In the genomic region with DNA sequence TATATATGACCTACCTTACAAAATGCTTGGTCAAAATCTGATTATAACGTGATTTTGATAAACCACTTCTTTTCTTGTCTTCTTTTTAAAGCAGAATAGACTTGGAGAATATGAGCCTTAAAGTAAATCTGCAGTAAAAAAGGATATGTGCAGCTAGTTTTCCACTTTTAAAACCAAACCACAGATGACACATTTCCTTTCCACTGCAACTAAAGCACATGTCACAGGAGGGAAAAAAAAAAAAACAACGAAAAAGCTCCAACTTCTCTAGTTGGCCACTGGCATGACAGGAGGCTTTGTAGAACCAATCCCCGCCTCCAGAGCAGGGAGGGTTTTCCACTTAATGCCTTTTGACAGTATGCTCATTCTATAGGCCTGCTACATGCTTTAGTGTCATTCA, we compare ENCODE assay signal across 8 cellular contexts. TPM values are rescaled to one million over a fixed set of nuclear protein-coding genes. Genes with fewer than 3 reads are reported as not detected.
DNase-seq lines count a peak whose midpoint lies in the region; ATAC-seq, FAIRE-seq and TF ChIP-seq lines count a peak whose summit lies in the region.

A gene with protein sequence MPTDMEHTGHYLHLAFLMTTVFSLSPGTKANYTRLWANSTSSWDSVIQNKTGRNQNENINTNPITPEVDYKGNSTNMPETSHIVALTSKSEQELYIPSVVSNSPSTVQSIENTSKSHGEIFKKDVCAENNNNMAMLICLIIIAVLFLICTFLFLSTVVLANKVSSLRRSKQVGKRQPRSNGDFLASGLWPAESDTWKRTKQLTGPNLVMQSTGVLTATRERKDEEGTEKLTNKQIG (minus strand): TSS at position 142 of the 400 bp plus-strand sequence. CDS start 2,609 bp downstream, outside the sequence.

- peaks cover 17% of the 10 kb centered on the region; the same call in 1 of the 2 replicates for H3K4me1 ChIP-seq in GM23338 (ENCODE audit: insufficient read depth)

- H3K9me3 Mint-ChIP-seq in GM23338: no peaks in the 10 kb centered on the region
- no peaks in the 10 kb centered on the region for H3K9me3 Mint-ChIP-seq in activated naive CD8-positive, alpha-beta T cell (ENCODE audit: low read depth)

- no peak within 1 kb of the TSS for H3K4me2 ChIP-seq in GM23338

- H3K36me3 ChIP-seq in GM23338 (ENCODE audit: insufficient read depth): no peaks in the 10 kb centered on the region

- H3K9me2 ChIP-seq in GM23338 (ENCODE audit: insufficient read depth): no peaks in the 10 kb centered on the region

- H2AFZ ChIP-seq in GM23338: no peak within 1 kb of the TSS

- H3K27me3 ChIP-seq in GM23338 (ENCODE audit: insufficient read depth): no peaks in the 10 kb centered on the region

- H3F3A ChIP-seq in GM23338 (replicated peaks; ENCODE audit: low read depth): no peaks in the 10 kb centered on the region

- H3K27ac ChIP-seq in GM23338 (ENCODE audit: low read depth): no peak within 1 kb of the TSS

- no peak for TF ChIP-seq CTCF in GM23338 (conservative IDR thresholded peaks at IDR 0.05; ENCODE audit: low read depth in 2 of 2)

- ATAC-seq in GM23338 (peak; percentile 28; the same call in 2 of the 3 replicates), GM19452 (IDR thresholded peaks at IDR 0.05; ENCODE audit: unreplicated experiment) (no peak), GM18858 (IDR thresholded peaks at IDR 0.05; ENCODE audit: unreplicated experiment) (no peak)

- no peaks in the 10 kb centered on the region for H3K36me3 Mint-ChIP-seq in GM23338 (ENCODE audit: low read depth)
- peaks cover 16% of the 10 kb centered on the region for H3K36me3 Mint-ChIP-seq in activated naive CD8-positive, alpha-beta T cell

- H4K20me1 ChIP-seq in GM23338 (replicated peaks; ENCODE audit: insufficient read depth): no peaks in the 10 kb centered on the region

- H3K4me3 Mint-ChIP-seq in GM23338: no peak within 1 kb of the TSS
- peak within 1 kb of the TSS; percentile 89 for H3K4me3 Mint-ChIP-seq in activated naive CD8-positive, alpha-beta T cell

- H3K27ac Mint-ChIP-seq in GM23338: no peak within 1 kb of the TSS
- peak within 1 kb of the TSS; percentile 97 for H3K27ac Mint-ChIP-seq in activated naive CD8-positive, alpha-beta T cell

- no peak within 1 kb of the TSS for H3K4me3 ChIP-seq in GM23338

- DNase-seq in GM23338 (ENCODE audit: low spot score) (peak; percentile 20), SKM-1 treated with dmso at 0.1 percent for 144 hours (lab: John Stamatoyannopoulos, UW; ENCODE audit: unreplicated experiment) (peak; percentile 88), hippocampal formation (lab: John Stamatoyannopoulos, UW) (peak; percentile 37 to 88), frontal cortex (ENCODE audit: low spot score in 2 of 2) (no peak)
- DNase-seq in stimulated activated CD4-positive, alpha-beta T cell treated with anti-CD3 and anti-CD28 coated beads, Interleukin-2, amount 100 ng/mL, for 48 hours: peak; percentile 44 to 52

- peaks cover 4% of the 10 kb centered on the region for H3K27me3 Mint-ChIP-seq in GM23338 (ENCODE audit: insufficient read depth, low read depth, poor library complexity)
- H3K27me3 Mint-ChIP-seq in activated naive CD8-positive, alpha-beta T cell: no peaks in the 10 kb centered on the region

- no peaks in the 10 kb centered on the region for H3K79me2 ChIP-seq in GM23338 (replicated peaks; ENCODE audit: insufficient read depth)

- FAIRE-seq in frontal cortex (lab: Jason Lieb, UNC): no peak

- H3K4me1 Mint-ChIP-seq in GM23338: peaks cover 12% of the 10 kb centered on the region; the same call in 2 of the 3 replicates
- peaks cover 38% of the 10 kb centered on the region for H3K4me1 Mint-ChIP-seq in activated naive CD8-positive, alpha-beta T cell (ENCODE audit: low read depth)

TF ChIP-seq in GM23338, 12 proteins besides CTCF, POLR2A, EP300 and RAD21 (continues in another document):
- TF ChIP-seq ZNF114 (CRISPR knock-in tag; IDR thresholded peaks at IDR 0.05) (no peak), STAT1 (IDR thresholded peaks at IDR 0.05; ENCODE audit: unreplicated experiment) (no peak), ZNF331 (CRISPR knock-in tag; IDR thresholded peaks at IDR 0.05; ENCODE audit: low read depth) (no peak), NANOG (IDR thresholded peaks at IDR 0.05; ENCODE audit: borderline replicate concordance) (no peak), POLR2AphosphoS5 (IDR thresholded peaks at IDR 0.05; ENCODE audit: low read depth) (no peak)
- TF ChIP-seq, protein P1, sequence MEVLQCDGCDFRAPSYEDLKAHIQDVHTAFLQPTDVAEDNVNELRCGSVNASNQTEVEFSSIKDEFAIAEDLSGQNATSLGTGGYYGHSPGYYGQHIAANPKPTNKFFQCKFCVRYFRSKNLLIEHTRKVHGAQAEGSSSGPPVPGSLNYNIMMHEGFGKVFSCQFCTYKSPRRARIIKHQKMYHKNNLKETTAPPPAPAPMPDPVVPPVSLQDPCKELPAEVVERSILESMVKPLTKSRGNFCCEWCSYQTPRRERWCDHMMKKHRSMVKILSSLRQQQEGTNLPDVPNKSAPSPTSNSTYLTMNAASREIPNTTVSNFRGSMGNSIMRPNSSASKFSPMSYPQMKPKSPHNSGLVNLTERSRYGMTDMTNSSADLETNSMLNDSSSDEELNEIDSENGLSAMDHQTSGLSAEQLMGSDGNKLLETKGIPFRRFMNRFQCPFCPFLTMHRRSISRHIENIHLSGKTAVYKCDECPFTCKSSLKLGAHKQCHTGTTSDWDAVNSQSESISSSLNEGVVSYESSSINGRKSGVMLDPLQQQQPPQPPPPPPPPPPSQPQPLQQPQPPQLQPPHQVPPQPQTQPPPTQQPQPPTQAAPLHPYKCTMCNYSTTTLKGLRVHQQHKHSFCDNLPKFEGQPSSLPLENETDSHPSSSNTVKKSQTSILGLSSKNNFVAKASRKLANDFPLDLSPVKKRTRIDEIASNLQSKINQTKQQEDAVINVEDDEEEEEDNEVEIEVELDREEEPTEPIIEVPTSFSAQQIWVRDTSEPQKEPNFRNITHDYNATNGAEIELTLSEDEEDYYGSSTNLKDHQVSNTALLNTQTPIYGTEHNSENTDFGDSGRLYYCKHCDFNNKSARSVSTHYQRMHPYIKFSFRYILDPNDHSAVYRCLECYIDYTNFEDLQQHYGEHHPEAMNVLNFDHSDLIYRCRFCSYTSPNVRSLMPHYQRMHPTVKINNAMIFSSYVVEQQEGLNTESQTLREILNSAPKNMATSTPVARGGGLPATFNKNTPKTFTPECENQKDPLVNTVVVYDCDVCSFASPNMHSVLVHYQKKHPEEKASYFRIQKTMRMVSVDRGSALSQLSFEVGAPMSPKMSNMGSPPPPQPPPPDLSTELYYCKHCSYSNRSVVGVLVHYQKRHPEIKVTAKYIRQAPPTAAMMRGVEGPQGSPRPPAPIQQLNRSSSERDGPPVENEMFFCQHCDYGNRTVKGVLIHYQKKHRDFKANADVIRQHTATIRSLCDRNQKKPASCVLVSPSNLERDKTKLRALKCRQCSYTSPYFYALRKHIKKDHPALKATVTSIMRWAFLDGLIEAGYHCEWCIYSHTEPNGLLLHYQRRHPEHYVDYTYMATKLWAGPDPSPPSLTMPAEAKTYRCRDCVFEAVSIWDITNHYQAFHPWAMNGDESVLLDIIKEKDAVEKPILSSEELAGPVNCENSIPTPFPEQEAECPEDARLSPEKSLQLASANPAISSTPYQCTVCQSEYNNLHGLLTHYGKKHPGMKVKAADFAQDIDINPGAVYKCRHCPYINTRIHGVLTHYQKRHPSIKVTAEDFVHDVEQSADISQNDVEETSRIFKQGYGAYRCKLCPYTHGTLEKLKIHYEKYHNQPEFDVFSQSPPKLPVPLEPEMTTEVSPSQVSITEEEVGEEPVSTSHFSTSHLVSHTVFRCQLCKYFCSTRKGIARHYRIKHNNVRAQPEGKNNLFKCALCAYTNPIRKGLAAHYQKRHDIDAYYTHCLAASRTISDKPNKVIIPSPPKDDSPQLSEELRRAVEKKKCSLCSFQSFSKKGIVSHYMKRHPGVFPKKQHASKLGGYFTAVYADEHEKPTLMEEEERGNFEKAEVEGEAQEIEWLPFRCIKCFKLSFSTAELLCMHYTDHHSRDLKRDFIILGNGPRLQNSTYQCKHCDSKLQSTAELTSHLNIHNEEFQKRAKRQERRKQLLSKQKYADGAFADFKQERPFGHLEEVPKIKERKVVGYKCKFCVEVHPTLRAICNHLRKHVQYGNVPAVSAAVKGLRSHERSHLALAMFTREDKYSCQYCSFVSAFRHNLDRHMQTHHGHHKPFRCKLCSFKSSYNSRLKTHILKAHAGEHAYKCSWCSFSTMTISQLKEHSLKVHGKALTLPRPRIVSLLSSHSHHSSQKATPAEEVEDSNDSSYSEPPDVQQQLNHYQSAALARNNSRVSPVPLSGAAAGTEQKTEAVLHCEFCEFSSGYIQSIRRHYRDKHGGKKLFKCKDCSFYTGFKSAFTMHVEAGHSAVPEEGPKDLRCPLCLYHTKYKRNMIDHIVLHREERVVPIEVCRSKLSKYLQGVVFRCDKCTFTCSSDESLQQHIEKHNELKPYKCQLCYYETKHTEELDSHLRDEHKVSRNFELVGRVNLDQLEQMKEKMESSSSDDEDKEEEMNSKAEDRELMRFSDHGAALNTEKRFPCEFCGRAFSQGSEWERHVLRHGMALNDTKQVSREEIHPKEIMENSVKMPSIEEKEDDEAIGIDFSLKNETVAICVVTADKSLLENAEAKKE (CRISPR knock-in tag; IDR thresholded peaks at IDR 0.05): no peak
- TF ChIP-seq, protein P2, sequence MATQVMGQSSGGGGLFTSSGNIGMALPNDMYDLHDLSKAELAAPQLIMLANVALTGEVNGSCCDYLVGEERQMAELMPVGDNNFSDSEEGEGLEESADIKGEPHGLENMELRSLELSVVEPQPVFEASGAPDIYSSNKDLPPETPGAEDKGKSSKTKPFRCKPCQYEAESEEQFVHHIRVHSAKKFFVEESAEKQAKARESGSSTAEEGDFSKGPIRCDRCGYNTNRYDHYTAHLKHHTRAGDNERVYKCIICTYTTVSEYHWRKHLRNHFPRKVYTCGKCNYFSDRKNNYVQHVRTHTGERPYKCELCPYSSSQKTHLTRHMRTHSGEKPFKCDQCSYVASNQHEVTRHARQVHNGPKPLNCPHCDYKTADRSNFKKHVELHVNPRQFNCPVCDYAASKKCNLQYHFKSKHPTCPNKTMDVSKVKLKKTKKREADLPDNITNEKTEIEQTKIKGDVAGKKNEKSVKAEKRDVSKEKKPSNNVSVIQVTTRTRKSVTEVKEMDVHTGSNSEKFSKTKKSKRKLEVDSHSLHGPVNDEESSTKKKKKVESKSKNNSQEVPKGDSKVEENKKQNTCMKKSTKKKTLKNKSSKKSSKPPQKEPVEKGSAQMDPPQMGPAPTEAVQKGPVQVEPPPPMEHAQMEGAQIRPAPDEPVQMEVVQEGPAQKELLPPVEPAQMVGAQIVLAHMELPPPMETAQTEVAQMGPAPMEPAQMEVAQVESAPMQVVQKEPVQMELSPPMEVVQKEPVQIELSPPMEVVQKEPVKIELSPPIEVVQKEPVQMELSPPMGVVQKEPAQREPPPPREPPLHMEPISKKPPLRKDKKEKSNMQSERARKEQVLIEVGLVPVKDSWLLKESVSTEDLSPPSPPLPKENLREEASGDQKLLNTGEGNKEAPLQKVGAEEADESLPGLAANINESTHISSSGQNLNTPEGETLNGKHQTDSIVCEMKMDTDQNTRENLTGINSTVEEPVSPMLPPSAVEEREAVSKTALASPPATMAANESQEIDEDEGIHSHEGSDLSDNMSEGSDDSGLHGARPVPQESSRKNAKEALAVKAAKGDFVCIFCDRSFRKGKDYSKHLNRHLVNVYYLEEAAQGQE (IDR thresholded peaks at IDR 0.05; ENCODE audit: unreplicated experiment): no peak

RNA-seq across cellular contexts. Expression of the gene that starts here (rescaled TPM):
- not detected in 2 replicates for total RNA-seq in GM23338 (2014; rRNA removed; shearing (Covaris generic))
- polyA plus RNA-seq in GM23338 (2016; fragmentation: Nextera tagmentation; extraction: Ambion mirVana): 0.96 and 1.3 TPM in 2 replicates
- 2.4 TPM for total RNA-seq in frontal cortex

Comparison
In these comparisons a context has a peak if more than half of its experiments do, and no peak if none do; other contexts are left out.
1. DNase-seq: peak in GM23338 (single experiment), SKM-1 treated with dmso at 0.1 percent for 144 hours (single experiment), hippocampal formation (2 of 2) and stimulated activated CD4-positive, alpha-beta T cell treated with anti-CD3 and anti-CD28 coated beads, Interleukin-2, amount 100 ng/mL, for 48 hours (2 of 2); none in frontal cortex (0 of 2).